8 cellular contexts compared by ENCODE assay signal in genomic region chr9:35757527-35758275, GRCh38. TPM values are rescaled to one million over a fixed set of nuclear protein-coding genes. Genes with fewer than 3 reads are reported as not detected.
DNase-seq lines count a peak whose midpoint lies in the region; ATAC-seq, FAIRE-seq and TF ChIP-seq lines count a peak whose summit lies in the region.

No MANE protein-coding gene starts in this region.

- H3K9me3 Mint-ChIP-seq in activated naive CD8-positive, alpha-beta T cell treated with anti-CD3 and anti-CD28 coated beads for 36 hours = no peaks in the 10 kb centered on the region

- no peaks in the 10 kb centered on the region for H3K27me3 ChIP-seq in iPS-18a (ENCODE audit: control insufficient read depth, insufficient read depth, low read length)
- H3K27me3 ChIP-seq in smooth muscle cell (ENCODE audit: low read depth) = peaks cover 6% of the 10 kb centered on the region

- no peaks in the 10 kb centered on the region for H4K20me1 ChIP-seq in smooth muscle cell (ENCODE audit: low read depth)

- H3K79me2 ChIP-seq in smooth muscle cell (ENCODE audit: low read depth) = no peaks in the 10 kb centered on the region

- H3K4me1 Mint-ChIP-seq in activated naive CD8-positive, alpha-beta T cell treated with anti-CD3 and anti-CD28 coated beads for 36 hours = peaks cover 40% of the 10 kb centered on the region

- H3K9ac ChIP-seq in iPS-18a (ENCODE audit: low read length) = peak overlapping the region; percentile 77
- peak overlapping the region; percentile 64 for H3K9ac ChIP-seq in smooth muscle cell (ENCODE audit: low read depth)

- H3K36me3 ChIP-seq in iPS-18a (ENCODE audit: control insufficient read depth, low read depth, low read length) (peaks cover 11% of the 10 kb centered on the region), smooth muscle cell (ENCODE audit: low read depth) (no peaks in the 10 kb centered on the region)

- TF ChIP-seq CTCF in smooth muscle cell (IDR thresholded peaks at IDR 0.05; ENCODE audit: borderline replicate concordance, insufficient read depth, poor library complexity, severe bottlenecking) = no peak

- peak overlapping the region; percentile 44 for H3K27ac ChIP-seq in iPS-18a (ENCODE audit: low read length)
- H3K27ac ChIP-seq in smooth muscle cell (ENCODE audit: low read depth) = no peak overlapping the region

- DNase-seq in CMK (ENCODE audit: low read depth) = peak; percentile 60
- DNase-seq in HTR-8/SVneo (ENCODE audit: insufficient read length, low spot score) = peak; percentile 39
- no peak for DNase-seq in activated naive CD8-positive, alpha-beta T cell treated with anti-CD3 and anti-CD28 coated beads for 36 hours
- DNase-seq in smooth muscle cell (lab: John Stamatoyannopoulos, UW; ENCODE audit: unreplicated experiment) = no peak
- DNase-seq in activated CD4-positive, alpha-beta T cell treated with anti-CD3 and anti-CD28 coated beads for 1 hour = no peak
- no peak for DNase-seq in MV-4-11 (lab: John Stamatoyannopoulos, UW)

- H3F3A ChIP-seq in smooth muscle cell (ENCODE audit: low read depth) = no peaks in the 10 kb centered on the region

- H3K9me3 ChIP-seq in iPS-18a (ENCODE audit: control insufficient read depth, low read depth, low read length) = no peaks in the 10 kb centered on the region
- H3K9me3 ChIP-seq in smooth muscle cell (replicated peaks; ENCODE audit: low read depth) = no peaks in the 10 kb centered on the region

- peaks cover 21% of the 10 kb centered on the region for H3K36me3 Mint-ChIP-seq in activated naive CD8-positive, alpha-beta T cell treated with anti-CD3 and anti-CD28 coated beads for 36 hours

- H3K4me2 ChIP-seq in smooth muscle cell = peak overlapping the region; percentile 86

- peak; percentile 38 for ATAC-seq in GM19438 (IDR thresholded peaks at IDR 0.05; ENCODE audit: low read depth, unreplicated experiment)

- 44% methylated on average over 5 of the region's 5 CpGs for WGBS in smooth muscle cell (ENCODE audit: low lambda C conversion rate)

- H3K4me3 Mint-ChIP-seq in activated naive CD8-positive, alpha-beta T cell treated with anti-CD3 and anti-CD28 coated beads for 36 hours = peak overlapping the region; percentile 92

- H2AFZ ChIP-seq in smooth muscle cell (ENCODE audit: low read depth) = no peak overlapping the region

- H3K4me3 ChIP-seq in iPS-18a (ENCODE audit: low read length) (peak overlapping the region; percentile 76), smooth muscle cell (peak overlapping the region; percentile 55)

- H3K4me1 ChIP-seq in iPS-18a (ENCODE audit: control insufficient read depth, low read depth, low read length) (peaks cover 6% of the 10 kb centered on the region), smooth muscle cell (ENCODE audit: low read depth) (peaks cover 2% of the 10 kb centered on the region)

- peak overlapping the region; percentile 96 for H3K27ac Mint-ChIP-seq in activated naive CD8-positive, alpha-beta T cell treated with anti-CD3 and anti-CD28 coated beads for 36 hours

- no peak for FAIRE-seq in HTR-8/SVneo (lab: Jason Lieb, UNC)

- H3K27me3 Mint-ChIP-seq in activated naive CD8-positive, alpha-beta T cell treated with anti-CD3 and anti-CD28 coated beads for 36 hours = no peaks in the 10 kb centered on the region

RNA-seq across cellular contexts. Expression of gene MSMP, which starts 3.6 kb away (rescaled TPM):
- under 1 TPM in 1 of 2 experiments, not detected in 1; 0.94 TPM for total RNA-seq in activated naive CD8-positive, alpha-beta T cell treated with anti-CD3 and anti-CD28 coated beads for 36 hours
- total RNA-seq in smooth muscle cell = not detected in 2 replicates
- polyA plus RNA-seq in smooth muscle cell = not detected in 2 replicates

RNA-seq across cellular contexts. Expression of gene RGP1, which starts 8.6 kb away (rescaled TPM):
- total RNA-seq in activated naive CD8-positive, alpha-beta T cell treated with anti-CD3 and anti-CD28 coated beads for 36 hours = 10 to 100 TPM; 12.7 to 13.4 TPM
- 15.3 and 18.3 TPM in 2 replicates for total RNA-seq in smooth muscle cell
- 12.8 and 14.6 TPM in 2 replicates for polyA plus RNA-seq in smooth muscle cell

RNA-seq across cellular contexts. Expression of gene GBA2, which starts 8.7 kb away (rescaled TPM):
- 10 to 100 TPM; 22.6 to 24.2 TPM for total RNA-seq in activated naive CD8-positive, alpha-beta T cell treated with anti-CD3 and anti-CD28 coated beads for 36 hours
- total RNA-seq in smooth muscle cell = 33.8 and 37.8 TPM in 2 replicates
- polyA plus RNA-seq in smooth muscle cell = 35.3 and 52.7 TPM in 2 replicates

RNA-seq across cellular contexts. Expression of gene CREB3, which starts 25.2 kb away (rescaled TPM):
- total RNA-seq in activated naive CD8-positive, alpha-beta T cell treated with anti-CD3 and anti-CD28 coated beads for 36 hours = 10 to 100 TPM; 23.7 to 24.5 TPM
- total RNA-seq in smooth muscle cell = 66.9 and 73.5 TPM in 2 replicates
- 81.0 and 99.2 TPM in 2 replicates for polyA plus RNA-seq in smooth muscle cell

RNA-seq across cellular contexts. Expression of gene TLN1, which starts 25.7 kb away (rescaled TPM):
- total RNA-seq in activated naive CD8-positive, alpha-beta T cell treated with anti-CD3 and anti-CD28 coated beads for 36 hours = 100 to 1,000 TPM; 158 to 169 TPM
- 130 and 150 TPM in 2 replicates for total RNA-seq in smooth muscle cell
- polyA plus RNA-seq in smooth muscle cell = 112 and 145 TPM in 2 replicates

Comparison
In these comparisons a context has a peak if more than half of its experiments do, and no peak if none do; other contexts are left out.
1. DNase-seq: peak in CMK (single experiment) and HTR-8/SVneo (single experiment); none in activated naive CD8-positive, alpha-beta T cell treated with anti-CD3 and anti-CD28 coated beads for 36 hours (single experiment), smooth muscle cell (single experiment), activated CD4-positive, alpha-beta T cell treated with anti-CD3 and anti-CD28 coated beads for 1 hour (single experiment) and MV-4-11 (single experiment).